ENCODE assay signal across 22 cellular contexts in genomic region chr12:88865537-88865936, GRCh38.
"Had no signal": no experiment of that assay in that cellular context is flagged by ENCODE, and none has a peak within 500 bp of the region (broad histone marks: within the 10 kb centered on the region; RNA-seq: fewer than 3 reads in every experiment).

No MANE protein-coding gene starts in this region.

- H3K27ac ChIP-seq: esophagus muscularis mucosa, neural progenitor cell, parathyroid adenoma, right lobe of liver, suprapubic skin, transverse colon, upper lobe of right lung, uterus had no signal

- H3K4me1 ChIP-seq: parathyroid adenoma, right lobe of liver, suprapubic skin, transverse colon, uterus had no signal

- H3K79me2 ChIP-seq: parathyroid adenoma had no signal

- H3K9ac ChIP-seq: neural progenitor cell, parathyroid adenoma had no signal

- H2AFZ ChIP-seq: neural progenitor cell, parathyroid adenoma had no signal

- H3K27me3 ChIP-seq: esophagus muscularis mucosa, neural progenitor cell, right lobe of liver, suprapubic skin, transverse colon, upper lobe of right lung, uterus had no signal

- H3K4me2 ChIP-seq: neural progenitor cell had no signal

- H3K4me3 ChIP-seq: esophagus muscularis mucosa, lung, neural progenitor cell, right lobe of liver, suprapubic skin, transverse colon, upper lobe of right lung, uterus had no signal

- H3K9me3 ChIP-seq: esophagus muscularis mucosa, right lobe of liver, suprapubic skin, transverse colon, upper lobe of right lung, uterus had no signal

- DNase-seq: cortex of kidney; effector memory CD8-positive, alpha-beta T cell; hypothalamus; kidney; mesendoderm; midbrain; naive thymus-derived CD4-positive, alpha-beta T cell; right lobe of liver; small intestine; stimulated activated CD4-positive, alpha-beta T cell treated with anti-CD3 and anti-CD28 coated beads, Interleukin-15, amount 100 ng/mL, for 24 hours; stimulated activated CD4-positive, alpha-beta T cell treated with anti-CD3 and anti-CD28 coated beads, Interleukin-2, amount 100 ng/mL, for 48 hours; stimulated activated naive CD4-positive, alpha-beta T cell; stimulated activated naive CD8-positive, alpha-beta T cell treated with anti-CD3 and anti-CD28 coated beads, Interleukin-15, amount 100 ng/mL, for 72 hours; transverse colon; upper lobe of right lung; uterus had no signal

- H3K36me3 ChIP-seq: esophagus muscularis mucosa, neural progenitor cell, right lobe of liver, suprapubic skin, transverse colon, upper lobe of right lung, uterus had no signal

- ATAC-seq: effector memory CD8-positive, alpha-beta T cell; left lobe of liver; naive thymus-derived CD4-positive, alpha-beta T cell; right lobe of liver; stimulated activated naive CD8-positive, alpha-beta T cell treated with anti-CD3 and anti-CD28 coated beads, Interleukin-15, amount 100 ng/mL, for 72 hours; upper lobe of right lung had no signal
